In genomic region chr1:225561675-225562074, GRCh38 we compare ENCODE assay signal across 27 cellular contexts.
"Had no signal": no experiment of that assay in that cellular context is flagged by ENCODE, and none has a peak within 500 bp of the region (broad histone marks: within the 10 kb centered on the region; RNA-seq: fewer than 3 reads in every experiment).

No MANE protein-coding gene starts in this region.

- H3K9me3 Mint-ChIP-seq: activated naive CD4-positive, alpha-beta T cell treated with anti-CD3 and anti-CD28 coated beads, Interleukin-2, amount 10 ng/mL, durations not matched to agents 7 days and 5 days; activated T-cell treated with anti-CD3 and anti-CD28 coated beads, Interleukin-2, amount 50 U/mL, for 72 hours; dendritic cell treated with granulocyte-macrophage colony-stimulating factor and Interleukin-4, amounts not matched to agents 40 ng/mL and 50 ng/mL, for 4 days had no signal

- H3K4me1 Mint-ChIP-seq: activated naive CD4-positive, alpha-beta T cell treated with anti-CD3 and anti-CD28 coated beads, Interleukin-2, amount 10 ng/mL, durations not matched to agents 7 days and 5 days; activated naive CD8-positive, alpha-beta T cell treated with anti-CD3 and anti-CD28 coated beads, Interleukin-2, amount 10 ng/mL, durations not matched to agents 7 days and 5 days had no signal

- H3K27ac ChIP-seq: brain microvascular endothelial cell, coronary artery, dorsolateral prefrontal cortex, esophagus muscularis mucosa, gastroesophageal sphincter, heart right ventricle had no signal

- H3K4me3 ChIP-seq: coronary artery, dorsolateral prefrontal cortex, esophagus muscularis mucosa, gastroesophageal sphincter, heart right ventricle had no signal

- H3K4me3 Mint-ChIP-seq: activated CD4-positive, alpha-beta memory T cell treated with anti-CD3 and anti-CD28 coated beads for 36 hours; activated naive CD4-positive, alpha-beta T cell treated with anti-CD3 and anti-CD28 coated beads, Interleukin-2, amount 10 ng/mL, durations not matched to agents 7 days and 5 days; activated naive CD8-positive, alpha-beta T cell treated with anti-CD3 and anti-CD28 coated beads, Interleukin-2, amount 10 ng/mL, durations not matched to agents 7 days and 5 days; activated T-cell treated with anti-CD3 and anti-CD28 coated beads, Interleukin-2, amount 50 U/mL, for 24 hours; activated T-cell treated with anti-CD3 and anti-CD28 coated beads, Interleukin-2, amount 50 U/mL, for 72 hours; dendritic cell treated with granulocyte-macrophage colony-stimulating factor and Interleukin-4, amounts not matched to agents 40 ng/mL and 50 ng/mL, for 4 days had no signal

- DNase-seq: activated CD4-positive, alpha-beta memory T cell treated with anti-CD3 and anti-CD28 coated beads for 36 hours; activated CD4-positive, alpha-beta T cell treated with anti-CD3 and anti-CD28 coated beads for 48 hours; activated CD8-positive, alpha-beta memory T cell treated with anti-CD3 and anti-CD28 coated beads, Interleukin-2, amount 50 U/mL, for 48 hours; activated gamma-delta T cell; activated naive CD4-positive, alpha-beta T cell; activated naive CD4-positive, alpha-beta T cell treated with anti-CD3 and anti-CD28 coated beads, Interleukin-2, amount 10 ng/mL, durations not matched to agents 7 days and 5 days; activated naive CD8-positive, alpha-beta T cell treated with anti-CD3 and anti-CD28 coated beads, Interleukin-2, amount 10 ng/mL, durations not matched to agents 7 days and 5 days; activated T-cell treated with anti-CD3 and anti-CD28 coated beads for 4 hours; activated T-cell treated with anti-CD3 and anti-CD28 coated beads, Interleukin-2, amount 50 U/mL, for 24 hours; activated T-cell treated with anti-CD3 and anti-CD28 coated beads, Interleukin-2, amount 50 U/mL, for 72 hours; amniotic stem cell; anterior cingulate cortex; brain microvascular endothelial cell; caudate nucleus; cerebellar nuclear complex; dorsolateral prefrontal cortex; effector memory CD4-positive, alpha-beta T cell; erythroblast; foreskin melanocyte; heart right ventricle; T-helper 2 cell had no signal

- ATAC-seq: activated naive CD4-positive, alpha-beta T cell treated with anti-CD3 and anti-CD28 coated beads, Interleukin-2, amount 50 U/mL, for 72 hours; activated T-cell treated with anti-CD3 and anti-CD28 coated beads, Interleukin-2, amount 50 U/mL, for 72 hours; gastroesophageal sphincter; heart right ventricle had no signal

- FAIRE-seq: astrocyte had no signal

- H3K27ac Mint-ChIP-seq: activated CD4-positive, alpha-beta memory T cell treated with anti-CD3 and anti-CD28 coated beads for 36 hours; activated naive CD4-positive, alpha-beta T cell treated with anti-CD3 and anti-CD28 coated beads, Interleukin-2, amount 10 ng/mL, durations not matched to agents 7 days and 5 days; activated naive CD8-positive, alpha-beta T cell treated with anti-CD3 and anti-CD28 coated beads, Interleukin-2, amount 10 ng/mL, durations not matched to agents 7 days and 5 days; activated T-cell treated with anti-CD3 and anti-CD28 coated beads, Interleukin-2, amount 50 U/mL, for 24 hours; activated T-cell treated with anti-CD3 and anti-CD28 coated beads, Interleukin-2, amount 50 U/mL, for 72 hours; dendritic cell treated with granulocyte-macrophage colony-stimulating factor and Interleukin-4, amounts not matched to agents 40 ng/mL and 50 ng/mL, for 4 days had no signal

- H3K27me3 Mint-ChIP-seq: activated CD4-positive, alpha-beta memory T cell treated with anti-CD3 and anti-CD28 coated beads for 36 hours; dendritic cell treated with granulocyte-macrophage colony-stimulating factor and Interleukin-4, amounts not matched to agents 40 ng/mL and 50 ng/mL, for 4 days had no signal

- H3K36me3 Mint-ChIP-seq: activated CD4-positive, alpha-beta memory T cell treated with anti-CD3 and anti-CD28 coated beads for 36 hours; activated naive CD4-positive, alpha-beta T cell treated with anti-CD3 and anti-CD28 coated beads, Interleukin-2, amount 10 ng/mL, durations not matched to agents 7 days and 5 days; activated naive CD4-positive, alpha-beta T cell treated with anti-CD3 and anti-CD28 coated beads, Interleukin-2, amount 50 U/mL, for 72 hours; activated naive CD8-positive, alpha-beta T cell treated with anti-CD3 and anti-CD28 coated beads, Interleukin-2, amount 10 ng/mL, durations not matched to agents 7 days and 5 days had no signal

- H3K4me1 ChIP-seq: gastroesophageal sphincter had no signal

- H3K27me3 ChIP-seq: brain microvascular endothelial cell, dorsolateral prefrontal cortex, esophagus muscularis mucosa, gastroesophageal sphincter, heart right ventricle had no signal
